ENCODE assay signal across 8 cellular contexts in the genomic region with DNA sequence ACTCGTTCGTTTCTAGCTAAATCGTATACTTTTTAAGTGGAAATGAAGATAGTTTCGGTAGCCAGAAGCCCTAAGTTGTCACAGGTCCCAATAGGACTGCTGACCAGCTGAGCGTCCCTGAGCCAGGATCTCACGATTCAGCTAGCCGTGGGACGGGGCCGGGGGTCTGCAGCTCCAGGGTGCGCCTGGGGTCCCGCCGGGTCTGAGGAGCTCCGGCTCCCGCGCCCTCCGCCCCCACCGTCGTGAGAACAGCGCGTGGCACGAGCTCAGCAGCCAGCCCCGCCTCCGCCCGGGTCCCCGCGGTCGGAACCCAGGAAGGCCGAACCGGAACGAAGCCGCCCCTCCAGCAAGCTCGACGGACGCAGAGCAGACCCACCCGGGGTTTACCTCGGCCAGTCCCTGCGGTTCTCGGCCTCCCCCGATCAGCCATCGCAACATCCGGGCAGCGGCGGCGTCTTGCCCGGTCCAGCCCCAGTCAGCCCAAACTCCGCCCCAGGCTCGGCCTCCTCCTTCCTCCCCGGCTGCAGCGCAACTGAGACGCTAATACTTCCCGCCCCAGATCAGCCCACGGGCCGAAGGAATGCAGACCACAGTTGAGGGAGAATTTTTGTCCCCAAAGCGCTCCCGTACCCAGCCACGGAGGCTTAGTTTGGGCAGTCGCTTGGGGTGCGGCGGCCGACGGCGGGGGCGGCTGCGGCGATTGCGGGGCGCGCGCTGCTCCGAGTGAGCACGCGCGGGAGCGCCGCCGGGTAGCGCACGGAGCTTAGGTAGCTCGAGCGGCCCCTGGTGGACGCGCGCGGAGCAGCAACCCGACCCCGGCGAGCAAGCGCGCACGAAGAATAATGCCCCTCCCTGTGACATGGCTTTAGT. TPM values are rescaled to one million over a fixed set of nuclear protein-coding genes. Genes with fewer than 3 reads are reported as not detected.
A peak's percentile ranks its signal among the peaks of the same experiment; 100 is the strongest.
DNase-seq lines count a peak whose midpoint lies in the region; ATAC-seq and TF ChIP-seq lines count a peak whose summit lies in the region.

Gene WDR41 (minus strand): TSS at position 534 of the 870 bp plus-strand sequence. CDS start 96 bp downstream, at position 438.

- peak within 1 kb of the TSS; percentile 82 for H3K27ac ChIP-seq in RWPE2 (ENCODE audit: poor library complexity, severe bottlenecking)

- peaks cover 22% of the 10 kb centered on the region for H3K36me3 Mint-ChIP-seq in activated T-helper 2 cell treated with anti-CD3 and anti-CD28 coated beads, Interferon-gamma antibody, Interleukin-2, Interleukin-4, amounts not matched to agents 10 μg/mL and 5 μg/mL and 100 μg/mL, durations not matched to agents 14 hours and 24 hours and 36 hours (ENCODE audit: low read depth)
- no peaks in the 10 kb centered on the region for H3K36me3 Mint-ChIP-seq in natural killer cell treated with Interleukin-12 subunit alpha and Interleukin-12 subunit beta and Interleukin-15 and Interleukin-18, amount 100 ng/mL, for 72 hours

- H3K27ac Mint-ChIP-seq in activated T-helper 2 cell treated with anti-CD3 and anti-CD28 coated beads, Interferon-gamma antibody, Interleukin-2, Interleukin-4, amounts not matched to agents 10 μg/mL and 5 μg/mL and 100 μg/mL, durations not matched to agents 14 hours and 24 hours and 36 hours = peak within 1 kb of the TSS; percentile 91
- H3K27ac Mint-ChIP-seq in natural killer cell treated with Interleukin-12 subunit alpha and Interleukin-12 subunit beta and Interleukin-15 and Interleukin-18, amount 100 ng/mL, for 72 hours = peak within 1 kb of the TSS; percentile 94 to 98

- peak within 1 kb of the TSS; percentile 87 for H3K4me3 Mint-ChIP-seq in activated T-helper 2 cell treated with anti-CD3 and anti-CD28 coated beads, Interferon-gamma antibody, Interleukin-2, Interleukin-4, amounts not matched to agents 10 μg/mL and 5 μg/mL and 100 μg/mL, durations not matched to agents 14 hours and 24 hours and 36 hours (ENCODE audit: low read depth)
- H3K4me3 Mint-ChIP-seq in natural killer cell treated with Interleukin-12 subunit alpha and Interleukin-12 subunit beta and Interleukin-15 and Interleukin-18, amount 100 ng/mL, for 72 hours = peak within 1 kb of the TSS; percentile 98

- peaks cover 35% of the 10 kb centered on the region for H3K4me1 Mint-ChIP-seq in activated T-helper 2 cell treated with anti-CD3 and anti-CD28 coated beads, Interferon-gamma antibody, Interleukin-2, Interleukin-4, amounts not matched to agents 10 μg/mL and 5 μg/mL and 100 μg/mL, durations not matched to agents 14 hours and 24 hours and 36 hours (ENCODE audit: low read depth)
- H3K4me1 Mint-ChIP-seq in natural killer cell treated with Interleukin-12 subunit alpha and Interleukin-12 subunit beta and Interleukin-15 and Interleukin-18, amount 100 ng/mL, for 72 hours (ENCODE audit: low read depth in 2 of 2) = peaks cover 26 to 27% of the 10 kb centered on the region in 2 donors

- ATAC-seq in RWPE2 (ENCODE audit: low read depth) = peak; percentile 96
- ATAC-seq in natural killer cell treated with Interleukin-12 subunit alpha and Interleukin-12 subunit beta and Interleukin-15 and Interleukin-18, amount 100 ng/mL, for 72 hours = peak; percentile 93 to 95
- ATAC-seq in stimulated activated naive CD8-positive, alpha-beta T cell treated with anti-CD3 and anti-CD28 coated beads, Interleukin-15, Interleukin-2, amounts not matched to agents 100 U/mL and 50 U/mL, for 24 hours = peak; percentile 90

- peaks cover 13% of the 10 kb centered on the region for H3K27me3 ChIP-seq in RWPE2 (ENCODE audit: insufficient read depth, poor library complexity, severe bottlenecking)

- H3K9me3 Mint-ChIP-seq in activated T-helper 2 cell treated with anti-CD3 and anti-CD28 coated beads, Interferon-gamma antibody, Interleukin-2, Interleukin-4, amounts not matched to agents 10 μg/mL and 5 μg/mL and 100 μg/mL, durations not matched to agents 14 hours and 24 hours and 36 hours = no peaks in the 10 kb centered on the region
- no peaks in the 10 kb centered on the region for H3K9me3 Mint-ChIP-seq in natural killer cell treated with Interleukin-12 subunit alpha and Interleukin-12 subunit beta and Interleukin-15 and Interleukin-18, amount 100 ng/mL, for 72 hours

- DNase-seq in ELR (ENCODE audit: low read depth) (peak; percentile 93), GOT3 (lab: John Stamatoyannopoulos, UW) (peak; percentile 70), RWPE2 (ENCODE audit: low spot score) (peak; percentile 93), fibroblast of peridontal ligament (ENCODE audit: extremely low read depth) (peak; percentile 95)
- peak; percentile 83 for DNase-seq in activated T-helper 2 cell treated with anti-CD3 and anti-CD28 coated beads, Interferon-gamma antibody, Interleukin-2, Interleukin-4, amounts not matched to agents 10 μg/mL and 5 μg/mL and 100 μg/mL, durations not matched to agents 14 hours and 24 hours and 36 hours (ENCODE audit: low spot score)
- DNase-seq in natural killer cell treated with Interleukin-12 subunit alpha and Interleukin-12 subunit beta and Interleukin-15 and Interleukin-18, amount 100 ng/mL, for 72 hours (ENCODE audit: low spot score) = peak; percentile 97
- DNase-seq in stimulated activated naive CD8-positive, alpha-beta T cell treated with anti-CD3 and anti-CD28 coated beads, Interleukin-15, Interleukin-2, amounts not matched to agents 100 U/mL and 50 U/mL, for 24 hours = peak; percentile 92

- TF ChIP-seq CTCF in LNCAP (IDR thresholded peaks at IDR 0.05) (peak; percentile 89), RWPE2 (IDR thresholded peaks at IDR 0.05; ENCODE audit: poor library complexity, severe bottlenecking) (peak; percentile 99)

- peaks cover 15% of the 10 kb centered on the region for H3K4me1 ChIP-seq in RWPE2 (ENCODE audit: insufficient read depth, poor library complexity, severe bottlenecking)

- peaks cover 21% of the 10 kb centered on the region for H3K27me3 Mint-ChIP-seq in activated T-helper 2 cell treated with anti-CD3 and anti-CD28 coated beads, Interferon-gamma antibody, Interleukin-2, Interleukin-4, amounts not matched to agents 10 μg/mL and 5 μg/mL and 100 μg/mL, durations not matched to agents 14 hours and 24 hours and 36 hours (ENCODE audit: low read depth)
- peaks cover 0 to 9% of the 10 kb centered on the region in 2 donors for H3K27me3 Mint-ChIP-seq in natural killer cell treated with Interleukin-12 subunit alpha and Interleukin-12 subunit beta and Interleukin-15 and Interleukin-18, amount 100 ng/mL, for 72 hours

- intact Hi-C loops in activated T-helper 2 cell treated with anti-CD3 and anti-CD28 coated beads, Interferon-gamma antibody, Interleukin-2, Interleukin-4, amounts not matched to agents 10 μg/mL and 5 μg/mL and 100 μg/mL, durations not matched to agents 14 hours and 24 hours and 36 hours (cut with micrococcal nuclease) = loop anchor here (1.0 to 10.0 kb wide), 6 partner anchors 111 to 627 kb away; partner anchors contain the start of genes AGGF1 and TBCA

- peaks cover 17% of the 10 kb centered on the region for H3K36me3 ChIP-seq in RWPE2 (ENCODE audit: low read depth)

- no peaks in the 10 kb centered on the region for H3K9me3 ChIP-seq in RWPE2 (ENCODE audit: severe bottlenecking)

- H3K4me3 ChIP-seq in RWPE2 (ENCODE audit: severe bottlenecking) = peak within 1 kb of the TSS; percentile 85

RNA-seq across cellular contexts. Expression of gene WDR41, which starts in this region (rescaled TPM):
- 50.8 and 54.6 TPM in 2 replicates for total RNA-seq in activated T-helper 2 cell treated with anti-CD3 and anti-CD28 coated beads, Interferon-gamma antibody, Interleukin-2, Interleukin-4, amounts not matched to agents 10 μg/mL and 5 μg/mL and 100 μg/mL, durations not matched to agents 14 hours and 24 hours and 36 hours
- total RNA-seq in natural killer cell treated with Interleukin-12 subunit alpha and Interleukin-12 subunit beta and Interleukin-15 and Interleukin-18, amount 100 ng/mL, for 72 hours = 10 to 100 TPM; 25.6 to 33.3 TPM

Comparison
In these comparisons a context has a peak if more than half of its experiments do, and no peak if none do; other contexts are left out.
1. Peak in every context shown above with its lines: DNase-seq, ATAC-seq, H3K4me3 ChIP-seq and H3K27ac ChIP-seq.